In genomic region chr19:17755977-17756670, GRCh38 we compare ENCODE assay signal across 8 cellular contexts. TPM values are rescaled to one million over a fixed set of nuclear protein-coding genes. Genes with fewer than 3 reads are reported as not detected.
DNase-seq lines count a peak whose midpoint lies in the region; ATAC-seq and TF ChIP-seq lines count a peak whose summit lies in the region.

No MANE protein-coding gene starts in this region.

- TF ChIP-seq CTCF in CD4-positive, alpha-beta T cell (IDR thresholded peaks at IDR 0.05), result no peak
- TF ChIP-seq CTCF in OCI-LY3 (IDR thresholded peaks at IDR 0.05; ENCODE audit: low read depth, low read length) (no peak), progenitor cell of endocrine pancreas (IDR thresholded peaks at IDR 0.05; ENCODE audit: unreplicated experiment) (no peak)

- H4K20me1 ChIP-seq in OCI-LY3 (ENCODE audit: insufficient read depth, low read length), result no peaks in the 10 kb centered on the region

- H3K27me3 ChIP-seq in CD4-positive, alpha-beta T cell (ENCODE audit: control insufficient read depth, insufficient read depth, low read length), result no peaks in the 10 kb centered on the region
- no peaks in the 10 kb centered on the region for H3K27me3 ChIP-seq in OCI-LY3 (ENCODE audit: low read depth, low read length)

- no peak overlapping the region for H3K27ac ChIP-seq in CD4-positive, alpha-beta T cell (ENCODE audit: low read depth, low read length)
- H3K27ac ChIP-seq in OCI-LY3 (ENCODE audit: low read length) (peak overlapping the region; percentile 81), cingulate gyrus (ENCODE audit: low read depth, low read length) (peak overlapping the region; percentile 100)

- peak in 9 of 10 experiments; percentile 21 to 52 (median 33) for DNase-seq in CD4-positive, alpha-beta T cell
- DNase-seq in GM19240 (ENCODE audit: insufficient read length, low spot score) (peak; percentile 47), progenitor cell of endocrine pancreas (ENCODE audit: low spot score, unreplicated experiment) (peak; percentile 24), SIG-M5 treated with dmso at 0.1 percent for 504 hours (lab: John Stamatoyannopoulos, UW; ENCODE audit: unreplicated experiment) (no peak)

- peak overlapping the region; percentile 61; the same call in 1 of the 2 replicates for H3K4me3 ChIP-seq in OCI-LY3 (ENCODE audit: low read length)

- peak overlapping the region; percentile 70; the same call in 1 of the 2 replicates for H3K9ac ChIP-seq in OCI-LY3 (ENCODE audit: low read length)

- H3K4me2 ChIP-seq in OCI-LY3 (ENCODE audit: low read length), result peak overlapping the region; percentile 75

- H3K4me3 Mint-ChIP-seq in CD4-positive, alpha-beta T cell, result no peak overlapping the region
- no peak overlapping the region for H3K4me3 Mint-ChIP-seq in progenitor cell of endocrine pancreas (ENCODE audit: low read depth)

- no peak overlapping the region for H2AFZ ChIP-seq in OCI-LY3 (ENCODE audit: low read depth, low read length)

- CTCF ChIA-PET in CD4-positive, alpha-beta T cell (lab: Charles Lee), result no interaction called here

- H3K4me1 Mint-ChIP-seq in CD4-positive, alpha-beta T cell (ENCODE audit: low read depth), result peaks cover 34% of the 10 kb centered on the region
- no peaks in the 10 kb centered on the region for H3K4me1 Mint-ChIP-seq in progenitor cell of endocrine pancreas (ENCODE audit: low read depth)

- intact Hi-C loops in CD4-positive, alpha-beta T cell (cut with DNase I, micrococcal nuclease), result no loop called here

- peaks cover 68% of the 10 kb centered on the region for H3K4me1 ChIP-seq in OCI-LY3 (ENCODE audit: low read length)

- H3K79me2 ChIP-seq in OCI-LY3 (ENCODE audit: low read length), result peaks cover 14% of the 10 kb centered on the region

- peaks cover 28% of the 10 kb centered on the region for H3K36me3 ChIP-seq in OCI-LY3 (replicated peaks; ENCODE audit: low read depth, low read length)

- no peaks in the 10 kb centered on the region for H3K9me3 ChIP-seq in CD4-positive, alpha-beta T cell (ENCODE audit: control insufficient read depth, low read length)
- no peaks in the 10 kb centered on the region for H3K9me3 ChIP-seq in OCI-LY3 (ENCODE audit: insufficient read depth, low read length)

- no peaks in the 10 kb centered on the region for H3K9me3 Mint-ChIP-seq in CD4-positive, alpha-beta T cell
- H3K9me3 Mint-ChIP-seq in progenitor cell of endocrine pancreas (ENCODE audit: low read depth), result no peaks in the 10 kb centered on the region

- H3K27me3 Mint-ChIP-seq in CD4-positive, alpha-beta T cell, result no peaks in the 10 kb centered on the region
- no peaks in the 10 kb centered on the region for H3K27me3 Mint-ChIP-seq in progenitor cell of endocrine pancreas

- peaks cover 77% of the 10 kb centered on the region for H3K36me3 Mint-ChIP-seq in CD4-positive, alpha-beta T cell (ENCODE audit: low read depth)
- no peaks in the 10 kb centered on the region for H3K36me3 Mint-ChIP-seq in progenitor cell of endocrine pancreas (ENCODE audit: insufficient read depth)

- POLR2A ChIA-PET in CD4-positive, alpha-beta T cell (lab: Charles Lee), result interaction anchor here (0.7 to 3.3 kb wide), 3 partner anchors 8 to 103 kb away, joined by 3 to 12 read pairs (median 4); partner anchors contain the start of gene RPL18A

- peak overlapping the region; percentile 63 for H3K27ac Mint-ChIP-seq in CD4-positive, alpha-beta T cell
- H3K27ac Mint-ChIP-seq in progenitor cell of endocrine pancreas, result no peak overlapping the region

- no peak for ATAC-seq in CD4-positive, alpha-beta T cell (ENCODE audit: poor library complexity)
- ATAC-seq in HG03095 (IDR thresholded peaks at IDR 0.05; ENCODE audit: unreplicated experiment) (no peak), GM19351 (IDR thresholded peaks at IDR 0.05; ENCODE audit: unreplicated experiment) (no peak)

RNA-seq across cellular contexts. Expression of gene FCHO1, which starts 4.8 kb away (rescaled TPM):
- 10 to 100 TPM; 40.7 to 43.1 TPM for total RNA-seq in CD4-positive, alpha-beta T cell
- total RNA-seq in progenitor cell of endocrine pancreas, result 0.98 and 2.2 TPM in 2 replicates

RNA-seq across cellular contexts. Expression of gene MAP1S, which starts 36.8 kb away (rescaled TPM):
- 10 to 100 TPM; 18.1 to 21.4 TPM for total RNA-seq in CD4-positive, alpha-beta T cell
- 74.9 and 94.2 TPM in 2 replicates for total RNA-seq in progenitor cell of endocrine pancreas

RNA-seq across cellular contexts. Expression of gene B3GNT3, which starts 38.8 kb away (rescaled TPM):
- total RNA-seq in CD4-positive, alpha-beta T cell, result under 1 TPM; 0.39 to 0.52 TPM
- 0.13 TPM in 1 of 2 replicates, not detected in the other for total RNA-seq in progenitor cell of endocrine pancreas

Comparison
In these comparisons a context has a peak if more than half of its experiments do, and no peak if none do; other contexts are left out.
1. RNA of gene FCHO1, which starts 4.8 kb away (total RNA-seq): 40.7 to 43.1 TPM in CD4-positive, alpha-beta T cell; 0.98 to 2.2 TPM in progenitor cell of endocrine pancreas; every median in the first group is over 10 times any median in the second.